In the genomic region with DNA sequence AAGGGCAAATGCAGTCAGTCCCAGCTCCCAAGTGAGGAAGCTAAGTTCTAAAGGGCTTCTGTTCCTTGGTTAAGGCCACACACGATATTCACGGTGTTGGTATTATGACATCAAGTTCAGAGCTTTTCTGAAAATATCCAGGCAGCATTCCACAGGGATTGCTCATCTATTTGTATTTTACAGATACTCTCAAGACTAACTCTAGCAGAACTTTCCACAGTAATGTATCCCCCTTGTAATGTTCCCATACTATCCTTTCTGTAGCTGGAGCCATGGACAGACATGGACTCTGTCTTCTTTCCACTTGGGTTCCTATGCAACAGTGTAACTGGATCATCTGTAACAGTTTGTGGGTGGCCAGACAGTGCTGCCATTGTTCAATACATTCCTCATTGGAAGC, we compare ENCODE assay signal across 14 cellular contexts. TPM values are rescaled to one million over a fixed set of nuclear protein-coding genes. Genes with fewer than 3 reads are reported as not detected.
A peak's percentile ranks its signal among the peaks of the same experiment; 100 is the strongest.
DNase-seq lines count a peak whose midpoint lies in the region; ATAC-seq and TF ChIP-seq lines count a peak whose summit lies in the region.
"Had no signal": no experiment of that assay in that cellular context is flagged by ENCODE, and none has a peak within 500 bp of the region (broad histone marks: within the 10 kb centered on the region; RNA-seq: fewer than 3 reads in every experiment).

No MANE protein-coding gene starts in this region.

- no peaks in the 10 kb centered on the region for H3K27me3 ChIP-seq in sigmoid colon

- no peak for ATAC-seq in HG02763 (IDR thresholded peaks at IDR 0.05; ENCODE audit: unreplicated experiment)
- ATAC-seq: activated T-helper 17 cell treated with anti-CD3 and anti-CD28 coated beads, Interleukin-2, amount 50 U/mL, for 72 hours had no signal

- no peaks in the 10 kb centered on the region for H3K9me3 ChIP-seq in sigmoid colon
- H3K9me3 ChIP-seq: thoracic aorta had no signal

- WGBS in sigmoid colon, 2 donors = 77 to 91% methylated on average over 2 of the region's 2 CpGs

- TF ChIP-seq POLR2A in sigmoid colon (IDR thresholded peaks at IDR 0.05) = no peak

- peaks cover 0 to 34% (median 31%) of the 10 kb centered on the region in 4 donors for H3K4me1 ChIP-seq in sigmoid colon

- peaks cover 0 to 9% (median 0%) of the 10 kb centered on the region in 4 donors for H3K36me3 ChIP-seq in sigmoid colon
- H3K36me3 ChIP-seq: thoracic aorta had no signal

- peak; percentile 87 for DNase-seq in EH (ENCODE audit: low read depth)
- DNase-seq in SK-MEL-5 (ENCODE audit: low read depth, low spot score) = peak; percentile 58
- DNase-seq in fibroblast of the conjunctiva (ENCODE audit: low read depth) = peak; percentile 66
- DNase-seq in sigmoid colon = no peak
- DNase-seq in C1 segment of cervical spinal cord (lab: John Stamatoyannopoulos, UW) = no peak
- DNase-seq in effector CD8-positive, alpha-beta T cell (lab: John Stamatoyannopoulos, UW) = no peak
- no peak for DNase-seq in Ammon's horn (ENCODE audit: low spot score)
- DNase-seq: DMS79 treated with DMSO at 0.1 percent for 48 hours; KG1; stimulated activated CD4-positive, alpha-beta T cell treated with anti-CD3 and anti-CD28 coated beads, Interleukin-2, amount 100 ng/mL, for 24 hours had no signal

- in situ Hi-C loops in SK-MEL-5 (cut with HindIII; ENCODE audit: low pct_unique_long_range_greater_than_20kb, low sequenced_read_pairs) = no loop called here

- no peak for TF ChIP-seq CTCF in sigmoid colon (IDR thresholded peaks at IDR 0.05)

- intact Hi-C loops in sigmoid colon (cut with DNase I) = loop anchor here (5.0 kb wide), 1 partner anchor 105 kb away; no protein-coding TSS in a partner anchor

- TF ChIP-seq EP300 in sigmoid colon (IDR thresholded peaks at IDR 0.05) = peak in 1 of 4 donors; percentile 56

- no peak overlapping the region for H3K4me3 ChIP-seq in sigmoid colon
- H3K4me3 ChIP-seq: thoracic aorta had no signal

- H3K27ac ChIP-seq in sigmoid colon = peak overlapping the region; percentile 39 to 81 (median 75)

RNA-seq across cellular contexts. Expression of a gene that starts 13.5 kb away (rescaled TPM):
- total RNA-seq in SK-MEL-5 (2014; rRNA removed; shearing (Covaris generic)) = not detected in 2 replicates
- polyA plus RNA-seq in SK-MEL-5 (2015; cell fraction: cytosol; rRNA removed) = 0.01 TPM in 1 of 2 replicates, not detected in the other
- polyA plus RNA-seq in SK-MEL-5 (2015; cell fraction: nucleus; rRNA removed) = not detected in 2 replicates
- 1 to 10 TPM in 2 of 4 donors, under 1 TPM in 2; 0.49 to 2.2 (median 1.2) TPM for total RNA-seq in sigmoid colon
- polyA plus RNA-seq in sigmoid colon = 1 to 10 TPM in 2 of 3 donors, under 1 TPM in 1; 0.60 to 3.2 (median 1.7) TPM

RNA-seq across cellular contexts. Expression of a gene that starts 37.3 kb away (rescaled TPM):
- total RNA-seq in SK-MEL-5 (2014; rRNA removed; shearing (Covaris generic)) = not detected in 2 replicates
- polyA plus RNA-seq in SK-MEL-5 (2015; cell fraction: cytosol; rRNA removed) = 0.17 TPM in 1 of 2 replicates, not detected in the other
- polyA plus RNA-seq in SK-MEL-5 (2015; cell fraction: nucleus; rRNA removed) = not detected in 2 replicates
- total RNA-seq in sigmoid colon = not detected
- polyA plus RNA-seq in sigmoid colon = 10 to 100 TPM; 27.3 to 46.0 (median 32.4) TPM
- total RNA-seq: activated T-helper 17 cell treated with anti-CD3 and anti-CD28 coated beads, Interleukin-2, amount 50 U/mL, for 72 hours; mononuclear cell; thoracic aorta had no signal

Comparison
In these comparisons a context has a peak if more than half of its experiments do, and no peak if none do; other contexts are left out.
1. DNase-seq: peak in EH (single experiment), SK-MEL-5 (single experiment) and fibroblast of the conjunctiva (single experiment); none in sigmoid colon (single experiment), C1 segment of cervical spinal cord (0 of 14), effector CD8-positive, alpha-beta T cell (single experiment) and Ammon's horn (single experiment).